ENCODE assay signal across 20 cellular contexts in the genomic region with DNA sequence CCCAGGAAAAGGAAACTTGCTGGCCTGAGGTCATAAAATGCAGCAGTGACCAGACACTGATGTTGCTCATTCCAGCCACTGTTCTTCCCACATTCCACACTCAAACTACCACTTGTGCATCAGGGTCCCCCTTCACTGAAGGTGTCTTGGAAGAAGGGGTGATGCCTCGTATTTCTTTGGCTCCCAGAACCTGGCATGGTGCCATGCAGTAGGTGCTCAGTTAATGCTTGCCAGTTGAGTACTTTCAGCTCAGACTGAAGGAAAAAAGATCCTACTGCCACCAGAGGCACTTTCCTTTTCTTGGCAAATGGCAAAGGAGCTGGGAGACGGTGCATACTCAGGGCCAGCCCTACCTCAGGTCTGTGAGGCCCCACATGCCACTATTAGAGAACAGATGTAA.
"Had no signal": no experiment of that assay in that cellular context is flagged by ENCODE, and none has a peak within 500 bp of the region (broad histone marks: within the 10 kb centered on the region; RNA-seq: fewer than 3 reads in every experiment).

No MANE protein-coding gene starts in this region.

- H3K27ac Mint-ChIP-seq: IgD-negative memory B cell had no signal

- H3K4me3 ChIP-seq: PC-9, Peyer's patch, SJCRH30 had no signal

- H3K9me3 Mint-ChIP-seq: IgD-negative memory B cell had no signal

- H3K36me3 Mint-ChIP-seq: IgD-negative memory B cell had no signal

- H3K27me3 ChIP-seq: Peyer's patch, SJCRH30 had no signal

- H3K36me3 ChIP-seq: Peyer's patch, SJCRH30 had no signal

- ATAC-seq: Right ventricle myocardium inferior, SK-N-SH treated with all-trans-retinoic acid at 6 μM for 48 hours had no signal

- H3K4me2 ChIP-seq: PC-9 had no signal

- DNase-seq: Karpas-422, KBM-7, MM.1S, NCI-H1092 treated with DMSO at 0.1 percent for 48 hours, NCI-H1436, NCI-H187 treated with DMSO at 0.1 percent for 48 hours, NCI-H2029 treated with DMSO at 0.1 percent for 48 hours, NCI-H2171 treated with DMSO at 0.1 percent for 48 hours, NCI-H345, NCI-H446 treated with DMSO at 0.1 percent for 48 hours, NCI-H510A treated with DMSO at 0.1 percent for 48 hours, NCI-H526, NCI-H748 treated with DMSO at 0.1 percent for 48 hours, PC-9, Peyer's patch, SHP77 treated with DMSO at 0.1 percent for 48 hours, SJCRH30 had no signal

- H3K4me3 Mint-ChIP-seq: IgD-negative memory B cell had no signal

- H3K9me3 ChIP-seq: Peyer's patch, SJCRH30 had no signal

- H3K27ac ChIP-seq: PC-9, Peyer's patch, SJCRH30 had no signal

- H3K4me1 ChIP-seq: Peyer's patch, SJCRH30 had no signal

- H2AFZ ChIP-seq: PC-9 had no signal
